ENCODE assay signal across 8 cellular contexts in genomic region chr7:134992626-134993179, GRCh38. TPM values are rescaled to one million over a fixed set of nuclear protein-coding genes. Genes with fewer than 3 reads are reported as not detected.
A peak's percentile ranks its signal among the peaks of the same experiment; 100 is the strongest.
DNase-seq lines count a peak whose midpoint lies in the region; ATAC-seq lines count a peak whose summit lies in the region.

No MANE protein-coding gene starts in this region.

- H3K36me3 Mint-ChIP-seq in activated CD4-positive, alpha-beta T cell treated with anti-CD3 and anti-CD28 coated beads for 36 hours (ENCODE audit: low read depth), result peaks cover 32% of the 10 kb centered on the region

- no peaks in the 10 kb centered on the region for H3K27me3 Mint-ChIP-seq in activated CD4-positive, alpha-beta T cell treated with anti-CD3 and anti-CD28 coated beads for 36 hours

- intact Hi-C loops in activated CD4-positive, alpha-beta T cell treated with anti-CD3 and anti-CD28 coated beads for 36 hours (cut with DNase I, micrococcal nuclease), result no loop called here
- intact Hi-C loops in sciatic nerve (cut with DNase I), result loop anchor here (10.0 kb wide), 1 partner anchor 182 kb away; the partner anchor contains the start of gene CYREN

- ATAC-seq in activated CD4-positive, alpha-beta T cell treated with anti-CD3 and anti-CD28 coated beads for 36 hours, result peak; percentile 90
- ATAC-seq in HG03066 (IDR thresholded peaks at IDR 0.05; ENCODE audit: low read depth, unreplicated experiment) (peak; percentile 53), sciatic nerve (peak; percentile 49)

- no peaks in the 10 kb centered on the region for H3K9me3 Mint-ChIP-seq in activated CD4-positive, alpha-beta T cell treated with anti-CD3 and anti-CD28 coated beads for 36 hours (ENCODE audit: low read depth)

- H3K4me3 Mint-ChIP-seq in activated CD4-positive, alpha-beta T cell treated with anti-CD3 and anti-CD28 coated beads for 36 hours, result no peak overlapping the region

- peak overlapping the region; percentile 83 for H3K27ac Mint-ChIP-seq in activated CD4-positive, alpha-beta T cell treated with anti-CD3 and anti-CD28 coated beads for 36 hours

- POLR2A ChIA-PET in activated CD4-positive, alpha-beta T cell treated with anti-CD3 and anti-CD28 coated beads for 36 hours (lab: Charles Lee), result interaction anchor here (0.6 kb wide), 1 partner anchor 504 kb away, joined by 4 read pairs; no protein-coding TSS in a partner anchor

- H3K4me1 Mint-ChIP-seq in activated CD4-positive, alpha-beta T cell treated with anti-CD3 and anti-CD28 coated beads for 36 hours, result peaks cover 62% of the 10 kb centered on the region

- peak; percentile 38 for DNase-seq in activated CD4-positive, alpha-beta T cell treated with anti-CD3 and anti-CD28 coated beads for 36 hours
- no peak for DNase-seq in activated CD4-positive, alpha-beta T cell treated with anti-CD3 and anti-CD28 coated beads for 4 hours
- peak; percentile 57 for DNase-seq in amniotic epithelial cell (ENCODE audit: low read depth)
- DNase-seq in sciatic nerve (ENCODE audit: low spot score), result no peak
- no peak for DNase-seq in HuH-7.5 (ENCODE audit: low spot score)
- DNase-seq in NCI-H82 treated with DMSO at 0.1 percent for 48 hours (lab: John Stamatoyannopoulos, UW; ENCODE audit: unreplicated experiment), result no peak
- no peak for DNase-seq in NCI-H2196 treated with DMSO at 0.1 percent for 48 hours (lab: John Stamatoyannopoulos, UW; ENCODE audit: unreplicated experiment)

- CTCF ChIA-PET in activated CD4-positive, alpha-beta T cell treated with anti-CD3 and anti-CD28 coated beads for 36 hours (lab: Charles Lee), result no interaction called here

RNA-seq across cellular contexts. Expression of gene AGBL3, which starts 6.4 kb away (rescaled TPM):
- total RNA-seq in activated CD4-positive, alpha-beta T cell treated with anti-CD3 and anti-CD28 coated beads for 36 hours, result 1 to 10 TPM; 2.1 to 2.2 TPM
- total RNA-seq in sciatic nerve, result 5.3 TPM

Comparison
In these comparisons a context has a peak if more than half of its experiments do, and no peak if none do; other contexts are left out.
1. DNase-seq: peak in activated CD4-positive, alpha-beta T cell treated with anti-CD3 and anti-CD28 coated beads for 36 hours (single experiment) and amniotic epithelial cell (single experiment); none in activated CD4-positive, alpha-beta T cell treated with anti-CD3 and anti-CD28 coated beads for 4 hours (0 of 2), sciatic nerve (single experiment), HuH-7.5 (single experiment), NCI-H82 treated with DMSO at 0.1 percent for 48 hours (single experiment) and NCI-H2196 treated with DMSO at 0.1 percent for 48 hours (single experiment).
2. Peak in every context shown above with its lines, with median percentiles within 50 percentile points of each other: ATAC-seq.